Comparison of ENCODE assay signal across 8 cellular contexts in genomic region chr5:131171276-131171815, GRCh38. TPM values are rescaled to one million over a fixed set of nuclear protein-coding genes. Genes with fewer than 3 reads are reported as not detected.
DNase-seq lines count a peak whose midpoint lies in the region; ATAC-seq and TF ChIP-seq lines count a peak whose summit lies in the region.

No MANE protein-coding gene starts in this region.

- peaks cover 23% of the 10 kb centered on the region for H3K4me1 Mint-ChIP-seq in HFFc6 (ENCODE audit: low read depth)

- intact Hi-C loops in heart right ventricle (cut with DNase I) = loop anchor here in 4 of 10 donors (5.0 kb wide), 2 partner anchors 91 to 246 kb away; partner anchors contain the start of gene CDC42SE2 (in 2 of the 4)

- ATAC-seq in heart right ventricle = peak in 1 of 8 donors; percentile 0
- no peak for ATAC-seq in HG02571 (IDR thresholded peaks at IDR 0.05; ENCODE audit: unreplicated experiment)
- ATAC-seq in HG03439 (IDR thresholded peaks at IDR 0.05; ENCODE audit: unreplicated experiment) = no peak

- peaks cover 3% of the 10 kb centered on the region; the same call in 1 of the 2 replicates for H3K27me3 Mint-ChIP-seq in HFFc6 (ENCODE audit: insufficient read depth)

- no peak for TF ChIP-seq CTCF in HFFc6 (IDR thresholded peaks at IDR 0.05)
- TF ChIP-seq CTCF in heart right ventricle (IDR thresholded peaks at IDR 0.05) = no peak

- H3K4me3 ChIP-seq in BLaER1 treated with 17β-estradiol and CSF1 and Interleukin-3, amounts not matched to agents 10 nM and 100 nM = peak overlapping the region; percentile 66 to 78 (median 70)
- H3K4me3 ChIP-seq in heart right ventricle (peak overlapping the region; percentile 39 to 81 (median 73)), skeletal muscle cell (ENCODE audit: low read depth, low read length) (peak overlapping the region; percentile 78)

- H3K27ac ChIP-seq in BLaER1 treated with 17β-estradiol and CSF1 and Interleukin-3, amounts not matched to agents 10 nM and 100 nM = peak overlapping the region in 10 of 11 experiments; percentile 39 to 78 (median 66); a peak in 20 of 22 replicates
- peak overlapping the region in 9 of 10 donors; percentile 59 to 88 (median 82) for H3K27ac ChIP-seq in heart right ventricle

- H3K9ac ChIP-seq in BLaER1 treated with 17β-estradiol and CSF1 and Interleukin-3, amounts not matched to agents 10 nM and 100 nM = peak overlapping the region; percentile 71 to 82 (median 79)

- peaks cover 16 to 31% (median 21%) of the 10 kb centered on the region in 10 experiments for H3K4me1 ChIP-seq in BLaER1 treated with 17β-estradiol and CSF1 and Interleukin-3, amounts not matched to agents 10 nM and 100 nM
- peaks cover 5 to 22% (median 18%) of the 10 kb centered on the region in 9 donors for H3K4me1 ChIP-seq in heart right ventricle

- H4K20me1 ChIP-seq in BLaER1 treated with 17β-estradiol and CSF1 and Interleukin-3, amounts not matched to agents 10 nM and 100 nM = no peaks in the 10 kb centered on the region

- H3K27ac Mint-ChIP-seq in HFFc6 = peak overlapping the region; percentile 92

- peak overlapping the region; percentile 100 for H3K4me3 Mint-ChIP-seq in HFFc6

- H3K36me3 ChIP-seq in BLaER1 treated with 17β-estradiol and CSF1 and Interleukin-3, amounts not matched to agents 10 nM and 100 nM = peaks cover 0 to 12% (median 0%) of the 10 kb centered on the region in 11 experiments; a peak in 2 of 22 replicates
- H3K36me3 ChIP-seq in heart right ventricle = no peaks in the 10 kb centered on the region

- DNase-seq in HFFc6 = no peak
- peak; percentile 42 to 47 for DNase-seq in activated T-cell treated with anti-CD3 and anti-CD28 coated beads, Interleukin-2, amount 50 U/mL, for 48 hours
- no peak for DNase-seq in heart right ventricle
- no peak for DNase-seq in skeletal muscle cell (ENCODE audit: low read depth)
- DNase-seq in AG20443 (ENCODE audit: low spot score) = no peak

- no peaks in the 10 kb centered on the region for H3K9me3 Mint-ChIP-seq in HFFc6

- WGBS in heart right ventricle, 2 donors = 4 to 8% methylated on average over 11 of the region's 11 CpGs

- no peaks in the 10 kb centered on the region for H3K36me3 Mint-ChIP-seq in HFFc6 (ENCODE audit: low read depth)

- H3K4me2 ChIP-seq in BLaER1 treated with 17β-estradiol and CSF1 and Interleukin-3, amounts not matched to agents 10 nM and 100 nM = peak overlapping the region; percentile 87 to 99 (median 96)

- H3K9me3 ChIP-seq in BLaER1 treated with 17β-estradiol and CSF1 and Interleukin-3, amounts not matched to agents 10 nM and 100 nM (replicated peaks in 1 of 11) = peaks cover 0 to 12% (median 0%) of the 10 kb centered on the region in 11 experiments; a peak in 4 of 22 replicates
- H3K9me3 ChIP-seq in heart right ventricle = no peaks in the 10 kb centered on the region

- H3K27me3 ChIP-seq in BLaER1 treated with 17β-estradiol and CSF1 and Interleukin-3, amounts not matched to agents 10 nM and 100 nM = no peaks in the 10 kb centered on the region
- H3K27me3 ChIP-seq in heart right ventricle = no peaks in the 10 kb centered on the region

RNA-seq across cellular contexts. Expression of gene LYRM7, which starts 0.6 kb away (rescaled TPM):
- 10 to 100 TPM in 3 of 6 experiments, 1 to 10 TPM in 3; 8.1 to 10.9 (median 9.9) TPM for total RNA-seq in HFFc6 (2021; fragmentation: NEBNext Ultra II Directional; extraction: Animal tissue kit (Norgen Biotek cat#: 25700))
- 10 to 100 TPM; 16.5 to 31.5 (median 24.5) TPM for total RNA-seq in heart right ventricle
- polyA plus RNA-seq in heart right ventricle = 10 to 100 TPM in 1 of 2 donors, 1 to 10 TPM in 1; 5.3 to 13.5 TPM

RNA-seq across cellular contexts. Expression of gene HINT1, which starts 6.3 kb away (rescaled TPM):
- 100 to 1,000 TPM; 231 to 251 (median 241) TPM for total RNA-seq in HFFc6 (2021; fragmentation: NEBNext Ultra II Directional; extraction: Animal tissue kit (Norgen Biotek cat#: 25700))
- total RNA-seq in heart right ventricle = 100 to 1,000 TPM; 113 to 190 (median 130) TPM
- 100 to 1,000 TPM in 1 of 2 donors, 10 to 100 TPM in 1; 53.8 to 279 TPM for polyA plus RNA-seq in heart right ventricle

Comparison
In these comparisons a context has a peak if more than half of its experiments do, and no peak if none do; other contexts are left out.
1. DNase-seq: peak in activated T-cell treated with anti-CD3 and anti-CD28 coated beads, Interleukin-2, amount 50 U/mL, for 48 hours (2 of 2); none in HFFc6 (single experiment), heart right ventricle (0 of 2), skeletal muscle cell (single experiment) and AG20443 (single experiment).
2. Peak in every context shown above with its lines, with median percentiles within 50 percentile points of each other: H3K4me3 ChIP-seq.